Comparison of ENCODE assay signal across 8 cellular contexts in genomic region chr2:15560404-15560987, GRCh38. TPM values are rescaled to one million over a fixed set of nuclear protein-coding genes. Genes with fewer than 3 reads are reported as not detected.
A peak's percentile ranks its signal among the peaks of the same experiment; 100 is the strongest.
DNase-seq lines count a peak whose midpoint lies in the region; ATAC-seq, FAIRE-seq and TF ChIP-seq lines count a peak whose summit lies in the region.

No MANE protein-coding gene starts in this region.

- peaks cover 42% of the 10 kb centered on the region for H3K4me1 Mint-ChIP-seq in CD8-positive, alpha-beta T cell (ENCODE audit: low read depth)
- H3K4me1 Mint-ChIP-seq in MCF 10A (ENCODE audit: insufficient read depth, unreplicated experiment), result peaks cover 24% of the 10 kb centered on the region

- peaks cover 9% of the 10 kb centered on the region for H3K4me1 ChIP-seq in CD8-positive, alpha-beta T cell (ENCODE audit: insufficient read depth, low read length)
- H3K4me1 ChIP-seq in PC-3 (ENCODE audit: insufficient read depth, low read length) (peaks cover 18% of the 10 kb centered on the region; the same call in 1 of the 2 replicates), small intestine (ENCODE audit: control insufficient read depth in 2 of 2, insufficient read depth in 1 of 2, low read depth in 1 of 2, low read length in 1 of 2) (peaks cover 4 to 15% of the 10 kb centered on the region in 2 donors)

- H3K9me2 ChIP-seq in PC-3 (replicated peaks; ENCODE audit: low read length), result no peaks in the 10 kb centered on the region

- H3K36me3 Mint-ChIP-seq in CD8-positive, alpha-beta T cell, result peaks cover 23% of the 10 kb centered on the region
- H3K36me3 Mint-ChIP-seq in MCF 10A (ENCODE audit: insufficient read depth, unreplicated experiment), result peaks cover 6% of the 10 kb centered on the region

- peak overlapping the region; percentile 47 for H3K27ac ChIP-seq in CD8-positive, alpha-beta T cell (ENCODE audit: low read depth, low read length)
- H3K27ac ChIP-seq in PC-3 (ENCODE audit: low read length), result no peak overlapping the region
- H3K27ac ChIP-seq in small intestine (ENCODE audit: low read depth in 1 of 2, low read length in 1 of 2), result peak overlapping the region; percentile 43 to 75

- no peaks in the 10 kb centered on the region for H3K9me3 Mint-ChIP-seq in CD8-positive, alpha-beta T cell
- H3K9me3 Mint-ChIP-seq in MCF 10A (ENCODE audit: unreplicated experiment), result no peaks in the 10 kb centered on the region

- CTCF ChIA-PET in CD8-positive, alpha-beta T cell (lab: Charles Lee), result interaction anchor here (6.4 kb wide), 1 partner anchor 16 kb away, joined by 33 read pairs; no protein-coding TSS in a partner anchor
- CTCF ChIA-PET in PC-3 (lab: Charles Lee), result interaction anchor here (0.7 to 1.8 kb wide), 2 partner anchors 17 to 147 kb away, joined by 3 to 14 read pairs; no protein-coding TSS in a partner anchor
- CTCF ChIA-PET in MCF 10A (lab: Yijun Ruan, JAX), result interaction anchor here (4.7 kb wide), 1 partner anchor 16 kb away, joined by 34 read pairs; no protein-coding TSS in a partner anchor

- FAIRE-seq in small intestine (lab: Jason Lieb, UNC), result no peak

- peaks cover 47% of the 10 kb centered on the region for H3K79me2 ChIP-seq in PC-3 (ENCODE audit: low read length)

- H4K20me1 ChIP-seq in PC-3 (ENCODE audit: low read length), result no peaks in the 10 kb centered on the region

- intact Hi-C loops in CD8-positive, alpha-beta T cell (cut with DNase I, micrococcal nuclease), result no loop called here
- intact Hi-C loops in PC-3 (cut with micrococcal nuclease), result no loop called here
- intact Hi-C loops in MCF 10A (cut with micrococcal nuclease), result loop anchor here (2.0 kb wide), 1 partner anchor 30 kb away; the partner anchor contains the start of gene DDX1

- H2AFZ ChIP-seq in PC-3 (ENCODE audit: low read length), result peak overlapping the region; percentile 100

- H3K4me2 ChIP-seq in PC-3 (ENCODE audit: low read length), result peak overlapping the region; percentile 98

- no peaks in the 10 kb centered on the region for H3K36me3 ChIP-seq in CD8-positive, alpha-beta T cell (ENCODE audit: insufficient read depth, low read length)
- 0 out of 2 replicates have a peak, but pooled peaks cover 4% of the 10 kb centered on the region for H3K36me3 ChIP-seq in PC-3 (ENCODE audit: low read depth, low read length)
- H3K36me3 ChIP-seq in small intestine (ENCODE audit: control insufficient read depth in 2 of 2, insufficient read depth in 2 of 2, low read length in 2 of 2), result no peaks in the 10 kb centered on the region

- peak overlapping the region; percentile 83 for H3K9ac ChIP-seq in PC-3 (ENCODE audit: low read length)

- peak in 1 of 7 experiments; percentile 11 for DNase-seq in CD8-positive, alpha-beta T cell
- DNase-seq in PC-3, result peak; percentile 20
- DNase-seq in MCF 10A (ENCODE audit: unreplicated experiment), result peak; percentile 34
- peak; percentile 64 for DNase-seq in islet precursor cell
- peak; percentile 16 for DNase-seq in small intestine
- no peak for DNase-seq in 8988T

- peak; percentile 37 for ATAC-seq in CD8-positive, alpha-beta T cell
- peak; percentile 46 for ATAC-seq in GM19351 (IDR thresholded peaks at IDR 0.05; ENCODE audit: unreplicated experiment)
- ATAC-seq in HG03354 (IDR thresholded peaks at IDR 0.05; ENCODE audit: poor library complexity, severe bottlenecking, unreplicated experiment), result peak; percentile 52
- peak; percentile 71 for ATAC-seq in PC-3

- no peaks in the 10 kb centered on the region for H3K27me3 ChIP-seq in CD8-positive, alpha-beta T cell (ENCODE audit: insufficient read depth, low read length)
- H3K27me3 ChIP-seq in PC-3 (ENCODE audit: low read length) (no peaks in the 10 kb centered on the region), small intestine (ENCODE audit: control insufficient read depth in 2 of 2, insufficient read depth in 2 of 2, low read length in 2 of 2) (no peaks in the 10 kb centered on the region)

- no peaks in the 10 kb centered on the region for H3K9me3 ChIP-seq in CD8-positive, alpha-beta T cell (ENCODE audit: low read length)
- H3K9me3 ChIP-seq in PC-3 (ENCODE audit: low read length), result no peaks in the 10 kb centered on the region
- H3K9me3 ChIP-seq in small intestine (ENCODE audit: control insufficient read depth, low read depth), result no peaks in the 10 kb centered on the region

- peak overlapping the region; percentile 53 for H3K4me3 ChIP-seq in CD8-positive, alpha-beta T cell (ENCODE audit: low read depth, low read length)
- peak overlapping the region; percentile 98 for H3K4me3 ChIP-seq in PC-3 (ENCODE audit: low read length)
- peak overlapping the region; percentile 84 to 94 for H3K4me3 ChIP-seq in small intestine (ENCODE audit: low read depth in 1 of 2, low read length in 2 of 2)

- TF ChIP-seq CTCF in CD8-positive, alpha-beta T cell (IDR thresholded peaks at IDR 0.05), result no peak
- TF ChIP-seq CTCF in PC-3 (conservative IDR thresholded peaks at IDR 0.05; ENCODE audit: low read depth, low read length) (no peak), MCF 10A (IDR thresholded peaks at IDR 0.05; ENCODE audit: unreplicated experiment) (no peak)

- peak overlapping the region; percentile 100 for H3K4me3 Mint-ChIP-seq in CD8-positive, alpha-beta T cell
- H3K4me3 Mint-ChIP-seq in MCF 10A (ENCODE audit: unreplicated experiment), result peak overlapping the region; percentile 98

- no peaks in the 10 kb centered on the region for H3F3A ChIP-seq in PC-3 (ENCODE audit: low read length, unreplicated experiment)

- TSS peak; percentile 70 for BruUV-seq in PC-3 (replicated peaks; lab: Mats Ljungman, UMichigan)
- BruUV-seq in MCF 10A (replicated peaks; lab: Mats Ljungman, UMichigan), result TSS peak; percentile 49

- peaks cover 2% of the 10 kb centered on the region for H3K27me3 Mint-ChIP-seq in CD8-positive, alpha-beta T cell (ENCODE audit: low read depth)
- H3K27me3 Mint-ChIP-seq in MCF 10A (ENCODE audit: insufficient read depth, unreplicated experiment), result no peaks in the 10 kb centered on the region

- POLR2A ChIA-PET in CD8-positive, alpha-beta T cell (lab: Charles Lee), result interaction anchor here (1.1 to 1.6 kb wide), 4 partner anchors 15 to 31 kb away, joined by 4 to 8 read pairs (median 6); partner anchors contain the start of gene DDX1
- POLR2A ChIA-PET in PC-3 (lab: Charles Lee; ENCODE audit: unreplicated experiment) (interaction anchor here (0.6 kb wide), 1 partner anchor 233 kb away, joined by 3 read pairs; no protein-coding TSS in a partner anchor), MCF 10A (lab: Yijun Ruan, JAX) (interaction anchor here (0.8 to 1.8 kb wide), 7 partner anchors 13 to 213 kb away, joined by 3 to 13 read pairs (median 4); partner anchors contain the start of gene DDX1)

- H3K27ac Mint-ChIP-seq in CD8-positive, alpha-beta T cell, result peak overlapping the region; percentile 98
- H3K27ac Mint-ChIP-seq in MCF 10A (ENCODE audit: low read depth, unreplicated experiment), result peak overlapping the region; percentile 94

- WGBS in small intestine, 3 donors, result 0 to 1% (median 1%) methylated on average over 28 of the region's 28 CpGs

RNA-seq across cellular contexts. Expression of gene NBAS, which starts 0.6 kb away (rescaled TPM):
- total RNA-seq in CD8-positive, alpha-beta T cell, result 10 to 100 TPM; 16.9 to 17.6 TPM
- total RNA-seq in PC-3 (2014; rRNA removed) (37.2 and 45.1 TPM in 2 replicates), MCF 10A (2022) (46.4 and 55.6 TPM in 2 replicates)
- 10 to 100 TPM; 26.0 to 36.9 (median 30.3) TPM for polyA plus RNA-seq in small intestine

RNA-seq across cellular contexts. Expression of gene DDX1, which starts 31.2 kb away (rescaled TPM):
- total RNA-seq in CD8-positive, alpha-beta T cell, result 10 to 100 TPM; 49.7 to 58.0 TPM
- total RNA-seq in PC-3 (2014; rRNA removed) (57.4 and 62.6 TPM in 2 replicates), MCF 10A (2022) (97.8 and 119 TPM in 2 replicates)
- 10 to 100 TPM; 74.6 to 83.9 (median 74.8) TPM for polyA plus RNA-seq in small intestine
